ENCODE assay signal across 8 cellular contexts in the genomic region with DNA sequence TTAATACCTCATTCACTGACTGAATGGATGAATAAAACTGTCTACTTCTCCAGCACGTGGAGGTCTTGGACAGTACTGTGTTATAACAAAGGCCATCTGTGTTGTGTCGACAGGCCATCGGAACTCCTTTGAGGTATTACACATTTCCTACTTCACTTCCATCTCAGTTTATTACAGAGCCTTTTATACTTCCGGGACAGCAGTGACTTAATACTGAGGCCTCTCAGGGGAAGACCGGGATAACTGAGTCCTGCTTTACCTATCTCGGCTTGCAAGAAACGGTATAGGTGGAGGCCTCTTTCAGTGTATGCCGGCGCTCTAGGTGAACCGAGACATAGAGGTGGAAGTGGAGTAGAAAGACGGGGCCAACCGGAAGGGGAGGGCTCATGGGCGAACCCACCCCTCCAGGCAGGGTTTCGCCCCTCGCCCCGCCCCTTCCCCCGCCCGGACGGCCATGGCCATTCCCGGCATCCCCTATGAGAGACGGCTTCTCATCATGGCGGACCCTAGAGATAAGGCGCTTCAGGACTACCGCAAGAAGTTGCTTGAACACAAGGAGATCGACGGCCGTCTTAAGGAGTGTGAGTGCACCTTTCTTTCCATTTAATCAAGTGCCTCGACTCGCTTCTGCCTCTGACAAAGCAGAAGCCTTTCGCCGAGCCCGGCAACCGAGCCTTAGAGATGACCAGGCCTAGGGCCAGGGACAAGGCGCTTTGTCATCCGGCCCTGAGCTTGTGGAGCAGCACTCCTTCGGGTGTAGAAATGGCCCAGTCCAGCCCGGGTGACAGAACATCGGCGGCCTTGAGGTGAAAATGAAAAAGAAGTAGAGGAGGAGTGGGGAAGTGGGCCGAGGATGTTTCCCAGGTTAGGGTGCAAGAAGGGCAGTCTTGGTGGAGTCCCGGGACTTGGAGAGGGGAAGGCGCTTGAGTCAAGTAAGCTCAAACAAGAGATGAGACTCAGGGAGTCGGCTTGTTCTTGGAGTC. TPM values are rescaled to one million over a fixed set of nuclear protein-coding genes. Genes with fewer than 3 reads are reported as not detected.
DNase-seq lines count a peak whose midpoint lies in the region; ATAC-seq, FAIRE-seq and TF ChIP-seq lines count a peak whose summit lies in the region.

A gene (plus strand): TSS at position 477 of the 983 bp plus-strand sequence. CDS start 20 bp downstream, at position 497.

- peaks cover 7 to 10% of the 10 kb centered on the region in 2 donors for H3K4me1 ChIP-seq in kidney (ENCODE audit: control insufficient read depth in 1 of 2, insufficient read depth in 1 of 2, low read depth in 1 of 2, low read length in 2 of 2)

- H3K9ac ChIP-seq in kidney (ENCODE audit: low read length in 2 of 2): peak within 1 kb of the TSS; percentile 83 to 99

- peak; percentile 88 for ATAC-seq in HG03378 (IDR thresholded peaks at IDR 0.05; ENCODE audit: unreplicated experiment)
- ATAC-seq in activated CD4-positive, CD25-positive, alpha-beta regulatory T cell treated with anti-CD3 and anti-CD28 coated beads, Interleukin-2, amount 50 U/mL, for 24 hours: peak; percentile 97 to 98
- peak; percentile 98 for ATAC-seq in central memory CD8-positive, alpha-beta T cell (replicated peaks; ENCODE audit: extremely low read depth, poor library complexity, severe bottlenecking)

- H3K4me1 Mint-ChIP-seq in central memory CD8-positive, alpha-beta T cell: peaks cover 28% of the 10 kb centered on the region

- TF ChIP-seq CTCF in kidney (IDR thresholded peaks at IDR 0.05; ENCODE audit: borderline replicate concordance, extremely low read depth, insufficient read depth): no peak

- peak within 1 kb of the TSS; percentile 98 for H3K4me3 Mint-ChIP-seq in central memory CD8-positive, alpha-beta T cell

- FAIRE-seq in kidney (lab: Jason Lieb, UNC): no peak

- H3K9me3 ChIP-seq in kidney (ENCODE audit: control insufficient read depth in 1 of 2, low read length in 2 of 2): no peaks in the 10 kb centered on the region

- H3K27ac ChIP-seq in kidney (ENCODE audit: low read depth in 2 of 2, low read length in 2 of 2): peak within 1 kb of the TSS; percentile 87 to 89

- peak within 1 kb of the TSS; percentile 94 for H3K27ac Mint-ChIP-seq in central memory CD8-positive, alpha-beta T cell (ENCODE audit: low read depth)

- TF ChIP-seq POLR2A in GM19099 (IDR thresholded peaks at IDR 0.05; ENCODE audit: extremely low read depth, insufficient read length, low read depth): peak; percentile 89

- DNase-seq in AML-193 (lab: John Stamatoyannopoulos, UW) (peak; percentile 80 to 90), NCI-H446 treated with DMSO at 0.1 percent for 48 hours (lab: John Stamatoyannopoulos, UW) (peak; percentile 76), kidney (peak; percentile 98)
- peak; percentile 80 for DNase-seq in central memory CD8-positive, alpha-beta T cell (ENCODE audit: low spot score in 2 of 2)
- peak; percentile 97 for DNase-seq in stimulated activated CD4-positive, alpha-beta T cell treated with anti-CD3 and anti-CD28 coated beads, Interleukin-15, amount 100 ng/mL, for 24 hours

- peak within 1 kb of the TSS; percentile 97 to 100 for H3K4me3 ChIP-seq in kidney (ENCODE audit: low read length in 2 of 2)

- peaks cover 33% of the 10 kb centered on the region for H3K36me3 Mint-ChIP-seq in central memory CD8-positive, alpha-beta T cell (ENCODE audit: insufficient read depth)

- H3K36me3 ChIP-seq in kidney (ENCODE audit: control insufficient read depth in 1 of 2, insufficient read depth in 2 of 2, low read length in 2 of 2): peaks cover 12 to 13% of the 10 kb centered on the region in 2 donors

- H3K27me3 Mint-ChIP-seq in central memory CD8-positive, alpha-beta T cell: no peaks in the 10 kb centered on the region

- intact Hi-C loops in kidney (cut with DNase I): no loop called here

- no peaks in the 10 kb centered on the region for H3K9me3 Mint-ChIP-seq in central memory CD8-positive, alpha-beta T cell

RNA-seq across cellular contexts. Expression of the gene that starts here (rescaled TPM):
- total RNA-seq in kidney: 66.3 TPM
- polyA plus RNA-seq in kidney (ENCODE audit: insufficient read depth, low read depth, low replicate concordance): 81.4 TPM

Comparison
In these comparisons a context has a peak if more than half of its experiments do, and no peak if none do; other contexts are left out.
1. Peak in every context shown above with its lines: DNase-seq, ATAC-seq, H3K4me3 ChIP-seq and H3K27ac ChIP-seq.